ENCODE assay signal across 7 cellular contexts in genomic region chr19:45090598-45090997, GRCh38. TPM values are rescaled to one million over a fixed set of nuclear protein-coding genes. Genes with fewer than 3 reads are reported as not detected.
DNase-seq lines count a peak whose midpoint lies in the region; ATAC-seq and TF ChIP-seq lines count a peak whose summit lies in the region.
"Had no signal": no experiment of that assay in that cellular context is flagged by ENCODE, and none has a peak within 500 bp of the region (broad histone marks: within the 10 kb centered on the region; RNA-seq: fewer than 3 reads in every experiment).

No MANE protein-coding gene starts in this region.

- H3K4me3 Mint-ChIP-seq in activated CD8-positive, alpha-beta memory T cell treated with anti-CD3 and anti-CD28 coated beads, Interleukin-2, amount 10 ng/mL, durations not matched to agents 7 days and 5 days: no peak overlapping the region

- TF ChIP-seq CTCF in epithelial cell of esophagus (IDR thresholded peaks at IDR 0.05; ENCODE audit: insufficient read depth, low read depth, low read length, missing control alignments) (no peak), psoas muscle (IDR thresholded peaks at IDR 0.05) (no peak)

- H3K27me3 ChIP-seq in HUES64 (ENCODE audit: insufficient read depth, low read length) (no peaks in the 10 kb centered on the region), psoas muscle (ENCODE audit: insufficient read depth in 3 of 3, low read length in 2 of 3) (no peaks in the 10 kb centered on the region)
- H3K27me3 ChIP-seq: left lung had no signal

- peaks cover 65% of the 10 kb centered on the region for H3K4me1 Mint-ChIP-seq in activated CD8-positive, alpha-beta memory T cell treated with anti-CD3 and anti-CD28 coated beads, Interleukin-2, amount 10 ng/mL, durations not matched to agents 7 days and 5 days

- H3K36me3 Mint-ChIP-seq in activated CD8-positive, alpha-beta memory T cell treated with anti-CD3 and anti-CD28 coated beads, Interleukin-2, amount 10 ng/mL, durations not matched to agents 7 days and 5 days: peaks cover 30% of the 10 kb centered on the region

- intact Hi-C loops in psoas muscle (cut with DNase I): loop anchor here in 1 of 2 donors (5.0 to 10.0 kb wide), 2 partner anchors 37 to 244 kb away; no protein-coding TSS in a partner anchor

- DNase-seq in epithelial cell of esophagus (ENCODE audit: low read depth): no peak
- DNase-seq in psoas muscle: no peak
- DNase-seq in activated CD8-positive, alpha-beta memory T cell treated with anti-CD3 and anti-CD28 coated beads, Interleukin-2, amount 10 ng/mL, durations not matched to agents 7 days and 5 days: no peak
- DNase-seq: left lung had no signal

- CTCF ChIA-PET in activated CD8-positive, alpha-beta memory T cell treated with anti-CD3 and anti-CD28 coated beads, Interleukin-2, amount 10 ng/mL, durations not matched to agents 7 days and 5 days (lab: Charles Lee): no interaction called here

- H3K4me1 ChIP-seq in HUES64 (ENCODE audit: insufficient read depth, low read length): peaks cover 4% of the 10 kb centered on the region
- H3K4me1 ChIP-seq in psoas muscle: peaks cover 26% of the 10 kb centered on the region

- H3K27ac ChIP-seq in HUES64 (ENCODE audit: low read depth, low read length) (peak overlapping the region; percentile 64; the same call in 1 of the 2 replicates), psoas muscle (no peak overlapping the region)

- H3K27ac Mint-ChIP-seq in activated CD8-positive, alpha-beta memory T cell treated with anti-CD3 and anti-CD28 coated beads, Interleukin-2, amount 10 ng/mL, durations not matched to agents 7 days and 5 days: no peak overlapping the region

- no peaks in the 10 kb centered on the region for H3K9me3 Mint-ChIP-seq in activated CD8-positive, alpha-beta memory T cell treated with anti-CD3 and anti-CD28 coated beads, Interleukin-2, amount 10 ng/mL, durations not matched to agents 7 days and 5 days (ENCODE audit: low read depth)

- H3K36me3 ChIP-seq in HUES64 (ENCODE audit: insufficient read depth, low read length) (peaks cover 37% of the 10 kb centered on the region), psoas muscle (ENCODE audit: insufficient read depth in 1 of 2, low read depth in 1 of 2) (peaks cover 0 to 39% of the 10 kb centered on the region in 2 donors)

- H3K9me3 ChIP-seq in HUES64 (ENCODE audit: insufficient read depth, low read depth, low read length) (no peaks in the 10 kb centered on the region), psoas muscle (no peaks in the 10 kb centered on the region)
- H3K9me3 ChIP-seq: left lung had no signal

- H3K4me3 ChIP-seq in HUES64 (ENCODE audit: low read length): no peak overlapping the region; the same call in 1 of the 2 replicates
- peak overlapping the region; percentile 79 for H3K4me3 ChIP-seq in epithelial cell of esophagus (ENCODE audit: low read length)
- H3K4me3 ChIP-seq in psoas muscle: peak overlapping the region; percentile 100

- no peaks in the 10 kb centered on the region for H3K27me3 Mint-ChIP-seq in activated CD8-positive, alpha-beta memory T cell treated with anti-CD3 and anti-CD28 coated beads, Interleukin-2, amount 10 ng/mL, durations not matched to agents 7 days and 5 days

- H3K9ac ChIP-seq in HUES64 (ENCODE audit: low read depth, low read length): peak overlapping the region; percentile 44; the same call in 1 of the 2 replicates

- ATAC-seq in psoas muscle: no peak
- no peak for ATAC-seq in GM19467 (IDR thresholded peaks at IDR 0.05; ENCODE audit: unreplicated experiment)
- no peak for ATAC-seq in activated CD8-positive, alpha-beta memory T cell treated with anti-CD3 and anti-CD28 coated beads, Interleukin-2, amount 10 ng/mL, durations not matched to agents 7 days and 5 days
- no peak for ATAC-seq in GM18502 (IDR thresholded peaks at IDR 0.05; ENCODE audit: poor library complexity, unreplicated experiment)

- 93% methylated on average over 5 of the region's 5 CpGs for WGBS in HUES64
- WGBS in psoas muscle, 3 donors: 41 to 47% (median 45%) methylated on average over 5 of the region's 5 CpGs

RNA-seq across cellular contexts. Expression of gene PPP1R37, which starts 2.4 kb away (rescaled TPM):
- 16.3 TPM for polyA plus RNA-seq in HUES64 (2013, experiment 1 of 2)
- polyA plus RNA-seq in HUES64 (2013, experiment 2 of 2): 14.6 TPM
- total RNA-seq in psoas muscle: 10 to 100 TPM; 27.0 to 34.6 (median 29.1) TPM
- polyA plus RNA-seq in psoas muscle: 10 to 100 TPM; 25.5 to 39.5 (median 36.3) TPM
- 10 to 100 TPM; 18.7 to 30.0 TPM for total RNA-seq in activated CD8-positive, alpha-beta memory T cell treated with anti-CD3 and anti-CD28 coated beads, Interleukin-2, amount 10 ng/mL, durations not matched to agents 7 days and 5 days

RNA-seq across cellular contexts. Expression of gene GEMIN7, which starts 11.5 kb away (rescaled TPM):
- polyA plus RNA-seq in HUES64 (2013, experiment 1 of 2): 42.7 TPM
- 45.1 TPM for polyA plus RNA-seq in HUES64 (2013, experiment 2 of 2)
- 10 to 100 TPM; 19.6 to 27.3 (median 24.3) TPM for total RNA-seq in psoas muscle
- 10 to 100 TPM; 40.9 to 51.1 (median 50.3) TPM for polyA plus RNA-seq in psoas muscle
- 10 to 100 TPM; 26.2 to 34.4 TPM for total RNA-seq in activated CD8-positive, alpha-beta memory T cell treated with anti-CD3 and anti-CD28 coated beads, Interleukin-2, amount 10 ng/mL, durations not matched to agents 7 days and 5 days

RNA-seq across cellular contexts. Expression of gene ZNF296, which starts 14.3 kb away (rescaled TPM):
- polyA plus RNA-seq in HUES64 (2013, experiment 1 of 2): 5.6 TPM
- polyA plus RNA-seq in HUES64 (2013, experiment 2 of 2): 5.3 TPM
- under 1 TPM in 3 of 4 donors, not detected in 1; 0.34 to 0.73 (median 0.36) TPM for total RNA-seq in psoas muscle
- polyA plus RNA-seq in psoas muscle: under 1 TPM; 0.22 to 0.62 (median 0.44) TPM
- total RNA-seq in activated CD8-positive, alpha-beta memory T cell treated with anti-CD3 and anti-CD28 coated beads, Interleukin-2, amount 10 ng/mL, durations not matched to agents 7 days and 5 days: 1 to 10 TPM; 5.3 to 9.5 TPM

RNA-seq across cellular contexts. Expression of gene CLASRP, which starts 51.8 kb away (rescaled TPM):
- 37.6 TPM for polyA plus RNA-seq in HUES64 (2013, experiment 1 of 2)
- 32.8 TPM for polyA plus RNA-seq in HUES64 (2013, experiment 2 of 2)
- total RNA-seq in psoas muscle: 10 to 100 TPM; 37.4 to 65.9 (median 47.1) TPM
- polyA plus RNA-seq in psoas muscle: 10 to 100 TPM; 30.8 to 34.5 (median 33.2) TPM
- total RNA-seq in activated CD8-positive, alpha-beta memory T cell treated with anti-CD3 and anti-CD28 coated beads, Interleukin-2, amount 10 ng/mL, durations not matched to agents 7 days and 5 days: 100 to 1,000 TPM; 114 to 121 TPM
